ENCODE assay signal across 11 cellular contexts in the genomic region with DNA sequence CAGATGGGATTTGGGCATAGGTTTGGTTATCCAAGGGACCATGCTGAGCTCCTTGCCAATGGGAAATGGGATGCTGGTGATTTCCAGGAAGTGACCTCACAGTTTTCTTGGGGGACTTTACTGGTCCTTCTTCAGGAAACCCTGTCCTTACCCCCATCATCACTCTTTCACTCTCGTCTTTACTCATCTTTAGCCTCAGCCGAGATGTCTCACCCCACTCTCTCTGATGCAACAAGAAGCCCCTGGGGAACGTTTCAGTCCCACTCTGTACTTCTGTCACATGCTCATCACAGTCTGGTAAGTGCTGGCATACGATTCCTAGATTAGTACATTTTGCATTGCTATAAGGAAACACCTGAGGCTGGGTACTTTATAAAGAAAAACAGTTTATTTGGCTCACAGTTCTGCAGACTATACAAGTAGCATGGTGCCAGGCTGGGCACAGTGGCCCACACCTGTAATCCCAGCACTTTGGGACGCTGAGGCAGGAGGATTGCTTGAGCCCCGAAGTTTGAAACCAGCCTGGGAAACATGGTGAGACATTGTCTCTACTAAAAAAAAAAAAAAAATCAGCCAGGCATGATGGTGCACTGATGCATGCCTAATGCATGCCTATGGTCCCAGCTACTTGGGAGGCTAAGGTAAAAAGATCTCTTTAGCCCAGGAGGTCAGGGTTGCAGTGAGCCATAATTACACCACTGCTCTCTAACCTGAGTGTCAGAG.
DNase-seq lines count a peak whose midpoint lies in the region; ATAC-seq, FAIRE-seq and TF ChIP-seq lines count a peak whose summit lies in the region.
"Had no signal": no experiment of that assay in that cellular context is flagged by ENCODE, and none has a peak within 500 bp of the region (broad histone marks: within the 10 kb centered on the region; RNA-seq: fewer than 3 reads in every experiment).

No MANE protein-coding gene starts in this region.

- no peak overlapping the region for H2AFZ ChIP-seq in GM23248

- TF ChIP-seq POLR2A in tibial nerve (IDR thresholded peaks at IDR 0.05) = no peak

- H3K27ac ChIP-seq in tibial nerve (no peak overlapping the region), GM23248 (no peak overlapping the region)
- H3K27ac ChIP-seq: esophagus muscularis mucosa, SK-N-MC, uterus had no signal

- H3K4me3 Mint-ChIP-seq in activated T-cell treated with anti-CD3 and anti-CD28 coated beads, Interleukin-2, amount 50 U/mL, for 72 hours = no peak overlapping the region

- H3F3A ChIP-seq in GM23248 (ENCODE audit: insufficient read depth) = no peaks in the 10 kb centered on the region

- H3K9me2 ChIP-seq in GM23248 (ENCODE audit: insufficient read depth) = no peaks in the 10 kb centered on the region

- peaks cover 1 to 2% of the 10 kb centered on the region in 2 donors for H3K9me3 Mint-ChIP-seq in activated T-cell treated with anti-CD3 and anti-CD28 coated beads, Interleukin-2, amount 50 U/mL, for 72 hours

- DNase-seq in activated T-cell treated with anti-CD3 and anti-CD28 coated beads, Interleukin-2, amount 50 U/mL, for 72 hours = peak; percentile 2 to 9
- no peak for DNase-seq in activated T-cell treated with anti-CD3 and anti-CD28 coated beads, Interleukin-2, amount 50 U/mL, for 1 hour
- DNase-seq in stimulated activated naive CD8-positive, alpha-beta T cell treated with anti-CD3 and anti-CD28 coated beads, Interleukin-15, Interleukin-2, amounts not matched to agents 100 U/mL and 50 U/mL, for 24 hours = no peak
- DNase-seq in HTR-8/SVneo (ENCODE audit: insufficient read length, low spot score) (no peak), tibial nerve (ENCODE audit: low spot score in 2 of 2) (no peak), GM23248 (no peak)
- DNase-seq: uterus had no signal

- no peaks in the 10 kb centered on the region for H3K9me3 ChIP-seq in tibial nerve
- H3K9me3 ChIP-seq in GM23248 (ENCODE audit: low read depth) = no peaks in the 10 kb centered on the region
- H3K9me3 ChIP-seq: esophagus muscularis mucosa, uterus had no signal

- H3K79me2 ChIP-seq in GM23248 (ENCODE audit: insufficient read depth) = no peaks in the 10 kb centered on the region

- 76 to 78% methylated on average over 6 of the region's 6 CpGs for whole genome bisulfite sequencing in tibial nerve, 2 donors
- WGBS in GM23248 (ENCODE audit: low coverage in 1 of 2, low lambda C conversion rate in 2 of 2, missing lambda C conversion rate in 2 of 2), 2 experiments = 45 to 48% methylated on average over 6 of the region's 6 CpGs

- no peak for TF ChIP-seq CTCF in tibial nerve (IDR thresholded peaks at IDR 0.05)

- FAIRE-seq in HTR-8/SVneo (lab: Jason Lieb, UNC) = no peak

- H3K4me1 ChIP-seq in tibial nerve (no peaks in the 10 kb centered on the region), GM23248 (ENCODE audit: insufficient read depth) (no peaks in the 10 kb centered on the region)
- H3K4me1 ChIP-seq: uterus had no signal

- H3K36me3 Mint-ChIP-seq in activated T-cell treated with anti-CD3 and anti-CD28 coated beads, Interleukin-2, amount 50 U/mL, for 72 hours (ENCODE audit: insufficient read depth in 2 of 2) = peaks cover 1 to 2% of the 10 kb centered on the region in 2 donors

- H3K27me3 Mint-ChIP-seq in activated T-cell treated with anti-CD3 and anti-CD28 coated beads, Interleukin-2, amount 50 U/mL, for 72 hours (ENCODE audit: low read depth) = no peaks in the 10 kb centered on the region

- peaks cover 12% of the 10 kb centered on the region for H3K4me1 Mint-ChIP-seq in activated T-cell treated with anti-CD3 and anti-CD28 coated beads, Interleukin-2, amount 50 U/mL, for 72 hours (ENCODE audit: low read depth)

- no peaks in the 10 kb centered on the region for H3K27me3 ChIP-seq in tibial nerve
- H3K27me3 ChIP-seq in GM23248 (replicated peaks; ENCODE audit: insufficient read depth) = no peaks in the 10 kb centered on the region
- H3K27me3 ChIP-seq: esophagus muscularis mucosa, uterus had no signal

- H4K20me1 ChIP-seq in GM23248 (ENCODE audit: insufficient read depth) = no peaks in the 10 kb centered on the region

- no peak overlapping the region for H3K4me2 ChIP-seq in GM23248 (ENCODE audit: unreplicated experiment)

- H3K4me3 ChIP-seq in tibial nerve (no peak overlapping the region), GM23248 (no peak overlapping the region)
- H3K4me3 ChIP-seq: esophagus muscularis mucosa, SK-N-MC, uterus had no signal

- TF ChIP-seq EP300 in tibial nerve (IDR thresholded peaks at IDR 0.05) = no peak

- no peak overlapping the region for H3K9ac ChIP-seq in GM23248

- in situ Hi-C loops in GM23248 (cut with MboI) = no loop called here

- H3K27ac Mint-ChIP-seq in activated T-cell treated with anti-CD3 and anti-CD28 coated beads, Interleukin-2, amount 50 U/mL, for 72 hours = peak overlapping the region; percentile 4

- ATAC-seq in activated T-cell treated with anti-CD3 and anti-CD28 coated beads, Interleukin-2, amount 50 U/mL, for 72 hours (replicated peaks in 1 of 2) = peak; percentile 66 to 81
- ATAC-seq in GM21786 (IDR thresholded peaks at IDR 0.05; ENCODE audit: unreplicated experiment) = peak; percentile 92
- peak; percentile 90 for ATAC-seq in HG03342 (IDR thresholded peaks at IDR 0.05; ENCODE audit: unreplicated experiment)
- ATAC-seq in stimulated activated naive CD8-positive, alpha-beta T cell treated with anti-CD3 and anti-CD28 coated beads, Interleukin-15, Interleukin-2, amounts not matched to agents 100 U/mL and 50 U/mL, for 24 hours = peak; percentile 47

- no peaks in the 10 kb centered on the region for H3K36me3 ChIP-seq in tibial nerve
- no peaks in the 10 kb centered on the region for H3K36me3 ChIP-seq in GM23248 (ENCODE audit: low read depth)
- H3K36me3 ChIP-seq: esophagus muscularis mucosa, uterus had no signal

Comparison
In these comparisons a context has a peak if more than half of its experiments do, and no peak if none do; other contexts are left out.
1. DNase-seq: peak in activated T-cell treated with anti-CD3 and anti-CD28 coated beads, Interleukin-2, amount 50 U/mL, for 72 hours (2 of 2); none in activated T-cell treated with anti-CD3 and anti-CD28 coated beads, Interleukin-2, amount 50 U/mL, for 1 hour (single experiment), stimulated activated naive CD8-positive, alpha-beta T cell treated with anti-CD3 and anti-CD28 coated beads, Interleukin-15, Interleukin-2, amounts not matched to agents 100 U/mL and 50 U/mL, for 24 hours (single experiment), HTR-8/SVneo (single experiment), tibial nerve (0 of 2) and GM23248 (single experiment).
2. Peak in every context shown above with its lines, with median percentiles within 50 percentile points of each other: ATAC-seq.